Comparison of ENCODE assay signal across 8 cellular contexts in the genomic region with DNA sequence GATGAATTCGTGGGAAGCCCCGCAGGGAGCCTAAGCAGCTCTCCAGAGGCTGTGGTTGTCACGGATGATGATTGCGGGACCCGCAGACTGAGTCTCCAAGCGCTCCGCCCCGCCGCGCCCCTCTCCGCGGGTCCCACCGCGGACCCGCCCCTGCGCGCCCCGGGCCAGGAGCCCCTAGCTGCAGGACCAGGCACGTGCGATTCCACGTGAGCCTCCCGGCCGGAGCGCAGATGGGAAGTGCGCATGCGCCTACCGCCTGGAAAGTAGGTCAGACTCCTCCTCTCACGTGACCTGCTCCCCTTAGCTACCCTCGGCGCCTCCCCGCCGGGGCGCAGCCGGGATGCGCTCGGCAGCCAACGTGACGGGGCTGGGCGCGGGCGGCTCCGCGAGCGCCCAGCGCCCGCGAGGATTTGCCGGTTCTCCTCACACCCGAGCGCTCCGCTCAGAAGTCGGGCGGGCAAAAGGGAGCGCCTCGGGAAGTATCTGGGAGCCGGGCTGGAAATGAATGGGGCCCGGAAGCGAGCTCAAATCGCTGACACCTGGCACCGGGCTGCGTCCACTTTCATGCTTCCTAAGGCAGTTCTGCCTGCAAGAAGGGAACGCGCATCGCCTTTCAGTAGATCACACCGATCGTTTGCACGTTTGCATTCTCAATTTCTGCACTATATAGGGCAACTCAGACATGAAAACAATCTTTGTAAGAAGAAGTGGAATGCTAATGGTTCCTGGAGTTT.
DNase-seq lines count a peak whose midpoint lies in the region; ATAC-seq lines count a peak whose summit lies in the region.

No MANE protein-coding gene starts in this region.

- DNase-seq in CD1c-positive myeloid dendritic cell (ENCODE audit: extremely low spot score) (peak; percentile 82), NCI-H748 (lab: John Stamatoyannopoulos, UW; ENCODE audit: unreplicated experiment) (peak; percentile 96), medulla oblongata (ENCODE audit: extremely low spot score) (peak; percentile 96)
- DNase-seq in activated CD8-positive, alpha-beta memory T cell treated with anti-CD3 and anti-CD28 coated beads for 4 hours (ENCODE audit: low read depth in 2 of 2) = peak; percentile 75 to 78
- DNase-seq in effector memory CD4-positive, alpha-beta T cell = peak; percentile 84 to 94 (median 91)
- peak; percentile 75 to 79 (median 77) for DNase-seq in stimulated activated CD4-positive, alpha-beta T cell treated with anti-CD3 and anti-CD28 coated beads, TNF-alpha, amount 100 ng/mL, for 48 hours (ENCODE audit: low read depth in 3 of 3)

- H3K9me3 ChIP-seq in effector memory CD4-positive, alpha-beta T cell (ENCODE audit: control insufficient read depth, low read length) = no peaks in the 10 kb centered on the region

- peaks cover 7% of the 10 kb centered on the region for H3K4me1 ChIP-seq in effector memory CD4-positive, alpha-beta T cell (ENCODE audit: control insufficient read depth, insufficient read depth, low read length, poor library complexity, severe bottlenecking)

- no peaks in the 10 kb centered on the region for H3K27me3 ChIP-seq in effector memory CD4-positive, alpha-beta T cell (replicated peaks; ENCODE audit: control insufficient read depth, insufficient read depth, low read length, poor library complexity, severe bottlenecking)

- no peaks in the 10 kb centered on the region for H3K36me3 ChIP-seq in effector memory CD4-positive, alpha-beta T cell (ENCODE audit: control insufficient read depth, insufficient read depth, low read length)

- ATAC-seq in GM19397 (IDR thresholded peaks at IDR 0.05; ENCODE audit: unreplicated experiment) = peak; percentile 97
- ATAC-seq in HG03558 (IDR thresholded peaks at IDR 0.05; ENCODE audit: extremely low read depth, unreplicated experiment) = peak; percentile 81

- H3K27ac ChIP-seq in effector memory CD4-positive, alpha-beta T cell (ENCODE audit: insufficient read depth, low read length, poor library complexity, severe bottlenecking) = peak overlapping the region; percentile 61

- peak overlapping the region; percentile 64 for H3K4me3 ChIP-seq in effector memory CD4-positive, alpha-beta T cell (ENCODE audit: insufficient read depth, low read depth, low read length, poor library complexity, severe bottlenecking)

Comparison
In these comparisons a context has a peak if more than half of its experiments do, and no peak if none do; other contexts are left out.
1. Peak in every context shown above with its lines: DNase-seq, ATAC-seq, H3K4me3 ChIP-seq and H3K27ac ChIP-seq.